26 cellular contexts compared by ENCODE assay signal in the genomic region with DNA sequence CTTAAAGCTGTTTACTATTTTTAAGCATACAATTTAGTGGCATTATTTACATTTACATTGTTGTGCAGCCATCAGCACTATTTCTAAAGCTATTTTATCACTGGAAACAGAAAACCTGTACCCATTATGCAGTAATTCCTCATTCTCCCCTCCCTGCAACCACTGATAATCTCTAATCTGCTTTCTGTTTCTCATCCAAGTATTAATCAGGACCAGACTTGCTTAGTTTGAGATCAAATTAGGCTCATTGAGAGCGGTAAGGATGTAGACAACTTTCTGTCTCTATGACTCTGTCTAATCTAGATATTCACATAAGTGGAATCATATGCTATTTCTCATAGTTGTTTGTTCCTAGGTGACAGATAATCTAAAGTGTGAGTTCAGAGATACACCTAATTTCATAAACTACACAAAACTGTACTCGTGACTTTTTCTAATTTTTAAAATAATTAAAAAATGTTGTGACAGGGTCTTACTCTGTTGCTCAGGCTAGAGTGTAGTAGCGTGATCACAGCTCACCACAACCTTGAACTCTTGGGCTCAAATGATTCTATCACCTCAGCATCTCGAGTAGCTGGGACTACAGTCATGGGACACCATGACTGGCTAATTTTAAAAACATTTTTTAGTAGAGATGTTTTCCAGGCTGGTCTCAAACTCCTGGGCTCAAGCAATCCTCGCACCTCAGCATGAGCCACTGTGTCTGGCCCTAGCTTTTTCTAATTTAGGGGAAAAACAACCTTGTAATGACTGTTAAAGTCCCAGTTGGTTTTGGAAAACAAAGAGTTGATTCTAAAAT.
"Had no signal": no experiment of that assay in that cellular context is flagged by ENCODE, and none has a peak within 500 bp of the region (broad histone marks: within the 10 kb centered on the region; RNA-seq: fewer than 3 reads in every experiment).

No MANE protein-coding gene starts in this region.

- H3K4me3 Mint-ChIP-seq: activated CD4-positive, alpha-beta T cell treated with anti-CD3 and anti-CD28 coated beads, Interleukin-2, amount 10 ng/mL, durations not matched to agents 24 days and 14 days; activated CD8-positive, alpha-beta memory T cell treated with anti-CD3 and anti-CD28 coated beads, Interleukin-2, amount 10 ng/mL, durations not matched to agents 7 days and 5 days; activated naive CD8-positive, alpha-beta T cell treated with anti-CD3 and anti-CD28 coated beads, Interleukin-2, amount 10 ng/mL, durations not matched to agents 7 days and 5 days; IgD-negative memory B cell; T-helper 1 cell treated with Interleukin-12 subunit alpha and Interleukin-12 subunit beta and Interleukin-4 antibody, amounts not matched to agents 30 μg/mL and 1 μg/mL, for 36 hours had no signal

- H3K27ac ChIP-seq: adrenal gland, breast epithelium, KMS-11, WERI-Rb-1 had no signal

- H3K9ac ChIP-seq: KMS-11 had no signal

- DNase-seq: activated CD4-positive, alpha-beta T cell treated with anti-CD3 and anti-CD28 coated beads, Interleukin-2, amount 10 ng/mL, durations not matched to agents 24 days and 14 days; activated CD4-positive, alpha-beta T cell treated with anti-CD3 and anti-CD28 coated beads, Interleukin-2, amount 50 U/mL, for 48 hours; activated CD8-positive, alpha-beta memory T cell treated with anti-CD3 and anti-CD28 coated beads, Interleukin-2, amount 10 ng/mL, durations not matched to agents 7 days and 5 days; activated naive CD4-positive, alpha-beta T cell treated with anti-CD3 and anti-CD28 coated beads, Interleukin-2, amount 50 U/mL, for 16 hours; activated naive CD8-positive, alpha-beta T cell treated with anti-CD3 and anti-CD28 coated beads, Interleukin-2, amount 10 ng/mL, durations not matched to agents 7 days and 5 days; anterior cingulate cortex; central memory CD4-positive, alpha-beta T cell; NCI-H1092; NCI-H1417 treated with DMSO at 0.1 percent for 48 hours; NCI-H1694; NCI-H2029; NCI-H2107; NCI-H2171 treated with DMSO at 0.1 percent for 48 hours; NCI-H226; NCI-H526; NCI-H82; RPMI8226; T-helper 9 cell; WERI-Rb-1 had no signal

- H3K27me3 Mint-ChIP-seq: activated CD4-positive, alpha-beta T cell treated with anti-CD3 and anti-CD28 coated beads, Interleukin-2, amount 10 ng/mL, durations not matched to agents 24 days and 14 days; activated CD8-positive, alpha-beta memory T cell treated with anti-CD3 and anti-CD28 coated beads, Interleukin-2, amount 10 ng/mL, durations not matched to agents 7 days and 5 days; activated naive CD8-positive, alpha-beta T cell treated with anti-CD3 and anti-CD28 coated beads, Interleukin-2, amount 10 ng/mL, durations not matched to agents 7 days and 5 days; IgD-negative memory B cell had no signal

- H3K4me1 Mint-ChIP-seq: activated CD4-positive, alpha-beta T cell treated with anti-CD3 and anti-CD28 coated beads, Interleukin-2, amount 10 ng/mL, durations not matched to agents 24 days and 14 days; activated CD8-positive, alpha-beta memory T cell treated with anti-CD3 and anti-CD28 coated beads, Interleukin-2, amount 10 ng/mL, durations not matched to agents 7 days and 5 days; activated naive CD8-positive, alpha-beta T cell treated with anti-CD3 and anti-CD28 coated beads, Interleukin-2, amount 10 ng/mL, durations not matched to agents 7 days and 5 days; IgD-negative memory B cell had no signal

- H3K4me3 ChIP-seq: adrenal gland, breast epithelium had no signal

- H3K9me3 ChIP-seq: adrenal gland, breast epithelium had no signal

- H3K9me3 Mint-ChIP-seq: activated CD4-positive, alpha-beta T cell treated with anti-CD3 and anti-CD28 coated beads, Interleukin-2, amount 10 ng/mL, durations not matched to agents 24 days and 14 days; activated naive CD8-positive, alpha-beta T cell treated with anti-CD3 and anti-CD28 coated beads, Interleukin-2, amount 10 ng/mL, durations not matched to agents 7 days and 5 days; IgD-negative memory B cell; T-helper 1 cell treated with Interleukin-12 subunit alpha and Interleukin-12 subunit beta and Interleukin-4 antibody, amounts not matched to agents 30 μg/mL and 1 μg/mL, for 36 hours had no signal

- ATAC-seq: activated CD8-positive, alpha-beta memory T cell treated with anti-CD3 and anti-CD28 coated beads, Interleukin-2, amount 10 ng/mL, durations not matched to agents 7 days and 5 days; Panc1; Right ventricle myocardium inferior had no signal

- H3K4me2 ChIP-seq: KMS-11 had no signal

- H3K4me1 ChIP-seq: breast epithelium had no signal

- H3K27ac Mint-ChIP-seq: activated CD4-positive, alpha-beta T cell treated with anti-CD3 and anti-CD28 coated beads, Interleukin-2, amount 10 ng/mL, durations not matched to agents 24 days and 14 days; activated CD8-positive, alpha-beta memory T cell treated with anti-CD3 and anti-CD28 coated beads, Interleukin-2, amount 10 ng/mL, durations not matched to agents 7 days and 5 days; activated naive CD8-positive, alpha-beta T cell treated with anti-CD3 and anti-CD28 coated beads, Interleukin-2, amount 10 ng/mL, durations not matched to agents 7 days and 5 days; T-helper 1 cell treated with Interleukin-12 subunit alpha and Interleukin-12 subunit beta and Interleukin-4 antibody, amounts not matched to agents 30 μg/mL and 1 μg/mL, for 36 hours had no signal

- H3K27me3 ChIP-seq: adrenal gland, breast epithelium had no signal
